In genomic region chr4:109848501-109848900, GRCh38 we compare ENCODE assay signal across 36 cellular contexts. TPM values are rescaled to one million over a fixed set of nuclear protein-coding genes. Genes with fewer than 3 reads are reported as not detected.
"Had no signal": no experiment of that assay in that cellular context is flagged by ENCODE, and none has a peak within 500 bp of the region (broad histone marks: within the 10 kb centered on the region; RNA-seq: fewer than 3 reads in every experiment).

No MANE protein-coding gene starts in this region.

- H3K36me3 Mint-ChIP-seq: activated CD8-positive, alpha-beta memory T cell treated with anti-CD3 and anti-CD28 coated beads, Interleukin-2, amount 10 ng/mL, durations not matched to agents 7 days and 5 days; brain had no signal

- DNase-seq: activated CD4-positive, alpha-beta memory T cell treated with anti-CD3 and anti-CD28 coated beads for 36 hours; activated CD4-positive, alpha-beta T cell treated with anti-CD3 and anti-CD28 coated beads for 36 hours; activated CD4-positive, alpha-beta T cell treated with anti-CD3 and anti-CD28 coated beads, Interleukin-2, amount 10 ng/mL, durations not matched to agents 24 days and 14 days; activated CD4-positive, CD25-positive, alpha-beta regulatory T cell; activated CD4-positive, CD25-positive, alpha-beta regulatory T cell treated with anti-CD3 and anti-CD28 coated beads, Interleukin-2, amount 50 U/mL, for 72 hours; activated CD8-positive, alpha-beta memory T cell treated with anti-CD3 and anti-CD28 coated beads, Interleukin-2, amount 10 ng/mL, durations not matched to agents 7 days and 5 days; activated CD8-positive, alpha-beta memory T cell treated with anti-CD3 and anti-CD28 coated beads, Interleukin-2, amount 50 U/mL, for 4 hours; activated CD8-positive, alpha-beta T cell treated with anti-CD3 and anti-CD28 coated beads, Interleukin-2, amount 10 ng/mL, durations not matched to agents 7 days and 5 days; activated effector memory CD4-positive, alpha-beta T cell treated with Interleukin-2 at 50 U/mL for 16 hours; activated gamma-delta T cell treated with Interleukin-2 at 50 U/mL for 16 hours; activated naive CD4-positive, alpha-beta T cell treated with Interleukin-2 at 50 U/mL for 16 hours; activated naive CD8-positive, alpha-beta T cell treated with anti-CD3 and anti-CD28 coated beads for 36 hours; activated T-cell treated with anti-CD3 and anti-CD28 coated beads, Interleukin-2, amount 50 U/mL, for 24 hours; activated T-cell treated with anti-CD3 and anti-CD28 coated beads, Interleukin-2, amount 50 U/mL, for 72 hours; central memory CD4-positive, alpha-beta T cell; cerebellar nuclear complex; colonic mucosa; effector CD8-positive, alpha-beta T cell; erythroblast; foreskin keratinocyte; gastrocnemius medialis; glutamatergic neuron; heart left ventricle; SW 1271; T-cell; T1000 had no signal

- H3K9me3 Mint-ChIP-seq: activated CD4-positive, alpha-beta memory T cell treated with anti-CD3 and anti-CD28 coated beads for 36 hours; activated naive CD4-positive, alpha-beta T cell treated with anti-CD3 and anti-CD28 coated beads, Interleukin-2, amount 50 U/mL, for 24 hours; activated naive CD8-positive, alpha-beta T cell treated with anti-CD3 and anti-CD28 coated beads for 36 hours; activated T-cell treated with anti-CD3 and anti-CD28 coated beads, Interleukin-2, amount 50 U/mL, for 24 hours; activated T-helper 17 cell treated with anti-CD3 and anti-CD28 coated beads, Interleukin-2, amount 50 U/mL, for 72 hours; brain; T-cell; T-helper 1 cell treated with Interleukin-12 subunit alpha and Interleukin-12 subunit beta and Interleukin-4 antibody, amounts not matched to agents 30 μg/mL and 1 μg/mL, for 36 hours; T-helper 2 cell treated with Interferon-gamma antibody and Interleukin-4, amounts not matched to agents 5 μg/mL and 100 μg/mL, for 36 hours had no signal

- ATAC-seq: activated CD4-positive, alpha-beta T cell treated with anti-CD3 and anti-CD28 coated beads for 36 hours; activated CD8-positive, alpha-beta memory T cell treated with anti-CD3 and anti-CD28 coated beads, Interleukin-2, amount 10 ng/mL, durations not matched to agents 7 days and 5 days; activated CD8-positive, alpha-beta T cell treated with anti-CD3 and anti-CD28 coated beads, Interleukin-2, amount 10 ng/mL, durations not matched to agents 7 days and 5 days; activated T-cell treated with anti-CD3 and anti-CD28 coated beads, Interleukin-2, amount 50 U/mL, for 72 hours; activated T-helper 17 cell treated with anti-CD3 and anti-CD28 coated beads, Interleukin-2, amount 50 U/mL, for 72 hours; foreskin keratinocyte; gastrocnemius medialis; heart left ventricle; T-cell had no signal

- H3K27ac Mint-ChIP-seq: activated CD4-positive, alpha-beta memory T cell treated with anti-CD3 and anti-CD28 coated beads for 36 hours; activated CD4-positive, alpha-beta T cell treated with anti-CD3 and anti-CD28 coated beads for 36 hours; activated CD4-positive, alpha-beta T cell treated with anti-CD3 and anti-CD28 coated beads, Interleukin-2, amount 10 ng/mL, durations not matched to agents 24 days and 14 days; activated CD8-positive, alpha-beta memory T cell treated with anti-CD3 and anti-CD28 coated beads, Interleukin-2, amount 10 ng/mL, durations not matched to agents 7 days and 5 days; activated CD8-positive, alpha-beta T cell treated with anti-CD3 and anti-CD28 coated beads, Interleukin-2, amount 10 ng/mL, durations not matched to agents 7 days and 5 days; activated naive CD4-positive, alpha-beta T cell treated with anti-CD3 and anti-CD28 coated beads, Interleukin-2, amount 50 U/mL, for 24 hours; activated naive CD8-positive, alpha-beta T cell treated with anti-CD3 and anti-CD28 coated beads for 36 hours; activated T-cell treated with anti-CD3 and anti-CD28 coated beads, Interleukin-2, amount 50 U/mL, for 24 hours; activated T-cell treated with anti-CD3 and anti-CD28 coated beads, Interleukin-2, amount 50 U/mL, for 72 hours; activated T-helper 17 cell treated with anti-CD3 and anti-CD28 coated beads, Interleukin-2, amount 50 U/mL, for 72 hours; brain; T-cell; T-helper 1 cell treated with Interleukin-12 subunit alpha and Interleukin-12 subunit beta and Interleukin-4 antibody, amounts not matched to agents 30 μg/mL and 1 μg/mL, for 36 hours; T-helper 2 cell treated with Interferon-gamma antibody and Interleukin-4, amounts not matched to agents 5 μg/mL and 100 μg/mL, for 36 hours had no signal

- H3K9me3 ChIP-seq: ascending aorta, breast epithelium, colonic mucosa, esophagus muscularis mucosa, gastrocnemius medialis, heart left ventricle had no signal

- H3K27ac ChIP-seq: ascending aorta, breast epithelium, cardiac muscle cell, colonic mucosa, esophagus muscularis mucosa, foreskin keratinocyte, gastrocnemius medialis, heart left ventricle had no signal

- H3K4me3 ChIP-seq: ascending aorta, breast epithelium, cardiac muscle cell, colonic mucosa, esophagus muscularis mucosa, gastrocnemius medialis, heart left ventricle had no signal

- H3K27me3 Mint-ChIP-seq: activated CD4-positive, alpha-beta memory T cell treated with anti-CD3 and anti-CD28 coated beads for 36 hours; activated CD4-positive, alpha-beta T cell treated with anti-CD3 and anti-CD28 coated beads for 36 hours; activated CD8-positive, alpha-beta memory T cell treated with anti-CD3 and anti-CD28 coated beads, Interleukin-2, amount 10 ng/mL, durations not matched to agents 7 days and 5 days; activated naive CD4-positive, alpha-beta T cell treated with anti-CD3 and anti-CD28 coated beads, Interleukin-2, amount 50 U/mL, for 24 hours; activated naive CD8-positive, alpha-beta T cell treated with anti-CD3 and anti-CD28 coated beads for 36 hours; activated T-cell treated with anti-CD3 and anti-CD28 coated beads, Interleukin-2, amount 50 U/mL, for 24 hours; activated T-helper 17 cell treated with anti-CD3 and anti-CD28 coated beads, Interleukin-2, amount 50 U/mL, for 72 hours had no signal

- H3K36me3 ChIP-seq: ascending aorta, breast epithelium, cardiac muscle cell, colonic mucosa, esophagus muscularis mucosa, gastrocnemius medialis, heart left ventricle had no signal

- H3K4me1 ChIP-seq: ascending aorta, breast epithelium, colonic mucosa, esophagus muscularis mucosa, foreskin keratinocyte, gastrocnemius medialis, heart left ventricle had no signal

- H3K27me3 ChIP-seq: ascending aorta, breast epithelium, cardiac muscle cell, colonic mucosa, esophagus muscularis mucosa, gastrocnemius medialis, heart left ventricle had no signal

- H3K4me3 Mint-ChIP-seq: activated CD4-positive, alpha-beta memory T cell treated with anti-CD3 and anti-CD28 coated beads for 36 hours; activated CD4-positive, alpha-beta T cell treated with anti-CD3 and anti-CD28 coated beads for 36 hours; activated CD4-positive, alpha-beta T cell treated with anti-CD3 and anti-CD28 coated beads, Interleukin-2, amount 10 ng/mL, durations not matched to agents 24 days and 14 days; activated CD8-positive, alpha-beta memory T cell treated with anti-CD3 and anti-CD28 coated beads, Interleukin-2, amount 10 ng/mL, durations not matched to agents 7 days and 5 days; activated CD8-positive, alpha-beta T cell treated with anti-CD3 and anti-CD28 coated beads, Interleukin-2, amount 10 ng/mL, durations not matched to agents 7 days and 5 days; activated naive CD4-positive, alpha-beta T cell treated with anti-CD3 and anti-CD28 coated beads, Interleukin-2, amount 50 U/mL, for 24 hours; activated naive CD8-positive, alpha-beta T cell treated with anti-CD3 and anti-CD28 coated beads for 36 hours; activated T-cell treated with anti-CD3 and anti-CD28 coated beads, Interleukin-2, amount 50 U/mL, for 24 hours; activated T-cell treated with anti-CD3 and anti-CD28 coated beads, Interleukin-2, amount 50 U/mL, for 72 hours; activated T-helper 17 cell treated with anti-CD3 and anti-CD28 coated beads, Interleukin-2, amount 50 U/mL, for 72 hours; brain; T-cell; T-helper 1 cell treated with Interleukin-12 subunit alpha and Interleukin-12 subunit beta and Interleukin-4 antibody, amounts not matched to agents 30 μg/mL and 1 μg/mL, for 36 hours; T-helper 2 cell treated with Interferon-gamma antibody and Interleukin-4, amounts not matched to agents 5 μg/mL and 100 μg/mL, for 36 hours had no signal

- H3K4me1 Mint-ChIP-seq: activated CD4-positive, alpha-beta T cell treated with anti-CD3 and anti-CD28 coated beads, Interleukin-2, amount 10 ng/mL, durations not matched to agents 24 days and 14 days; activated CD8-positive, alpha-beta memory T cell treated with anti-CD3 and anti-CD28 coated beads, Interleukin-2, amount 10 ng/mL, durations not matched to agents 7 days and 5 days; activated T-helper 17 cell treated with anti-CD3 and anti-CD28 coated beads, Interleukin-2, amount 50 U/mL, for 72 hours; brain had no signal

RNA-seq across cellular contexts. Expression of gene LRIT3, which starts 0.6 kb away (rescaled TPM):
- total RNA-seq: ascending aorta, heart left ventricle had no signal

RNA-seq across cellular contexts. Expression of gene RRH, which starts 20.7 kb away (rescaled TPM):
- total RNA-seq: activated CD4-positive, alpha-beta T cell treated with anti-CD3 and anti-CD28 coated beads, Interleukin-2, amount 10 ng/mL, durations not matched to agents 24 days and 14 days; activated naive CD8-positive, alpha-beta T cell treated with anti-CD3 and anti-CD28 coated beads for 36 hours; ascending aorta; cardiac muscle cell; dermis microvascular lymphatic vessel endothelial cell; esophagus muscularis mucosa; foreskin keratinocyte; gastrocnemius medialis had no signal

RNA-seq across cellular contexts. Expression of gene GAR1, which starts 32.9 kb away (rescaled TPM):
- total RNA-seq: ascending aorta had no signal

RNA-seq across cellular contexts. Expression of gene CFI, which starts 46.7 kb away (rescaled TPM):
- total RNA-seq: activated CD4-positive, alpha-beta T cell treated with anti-CD3 and anti-CD28 coated beads for 36 hours; activated CD4-positive, alpha-beta T cell treated with anti-CD3 and anti-CD28 coated beads, Interleukin-2, amount 10 ng/mL, durations not matched to agents 24 days and 14 days; activated CD8-positive, alpha-beta T cell treated with anti-CD3 and anti-CD28 coated beads, Interleukin-2, amount 10 ng/mL, durations not matched to agents 7 days and 5 days; activated naive CD8-positive, alpha-beta T cell treated with anti-CD3 and anti-CD28 coated beads for 36 hours; activated T-helper 17 cell treated with anti-CD3 and anti-CD28 coated beads, Interleukin-2, amount 50 U/mL, for 72 hours; foreskin keratinocyte had no signal
- polyA plus RNA-seq: foreskin keratinocyte had no signal
